In genomic region chrX:132463411-132463810, GRCh38 we compare ENCODE assay signal across 9 cellular contexts. TPM values are rescaled to one million over a fixed set of nuclear protein-coding genes. Genes with fewer than 3 reads are reported as not detected.
DNase-seq lines count a peak whose midpoint lies in the region; ATAC-seq and TF ChIP-seq lines count a peak whose summit lies in the region.
"Had no signal": no experiment of that assay in that cellular context is flagged by ENCODE, and none has a peak within 500 bp of the region (broad histone marks: within the 10 kb centered on the region; RNA-seq: fewer than 3 reads in every experiment).

No MANE protein-coding gene starts in this region.

- H3K27ac ChIP-seq in PC-9 (no peak overlapping the region), esophagus squamous epithelium (no peak overlapping the region), upper lobe of left lung (no peak overlapping the region)

- H3K79me2 ChIP-seq in PC-9 (ENCODE audit: low read depth) = no peaks in the 10 kb centered on the region

- POLR2A ChIA-PET in PC-9 (lab: Charles Lee; ENCODE audit: unreplicated experiment) = interaction anchor here (0.6 to 0.7 kb wide), 2 partner anchors 120 to 1817 kb away, joined by 3 to 6 read pairs; no protein-coding TSS in a partner anchor

- ATAC-seq in upper lobe of left lung (ENCODE audit: low FRiP score in 2 of 2) (no peak), GM18907 (IDR thresholded peaks at IDR 0.05; ENCODE audit: unreplicated experiment) (no peak)

- H3K27me3 ChIP-seq in PC-9 (ENCODE audit: insufficient read depth, low read depth) = no peaks in the 10 kb centered on the region
- no peaks in the 10 kb centered on the region for H3K27me3 ChIP-seq in esophagus squamous epithelium
- H3K27me3 ChIP-seq in upper lobe of left lung = no peaks in the 10 kb centered on the region

- TF ChIP-seq EP300 in upper lobe of left lung (IDR thresholded peaks at IDR 0.05) = no peak

- CTCF ChIA-PET in PC-9 (lab: Charles Lee) = no interaction called here

- no peak overlapping the region for H3K4me3 ChIP-seq in PC-9
- H3K4me3 ChIP-seq in esophagus squamous epithelium = no peak overlapping the region
- no peak overlapping the region for H3K4me3 ChIP-seq in upper lobe of left lung

- H3K4me2 ChIP-seq in PC-9 = no peak overlapping the region

- no peaks in the 10 kb centered on the region for H4K20me1 ChIP-seq in PC-9 (ENCODE audit: insufficient read depth)

- H3K9me3 ChIP-seq in PC-9 (ENCODE audit: insufficient read depth, low read depth) = peaks cover 9% of the 10 kb centered on the region; the same call in 1 of the 2 replicates
- peaks cover 0 to 4% (median 0%) of the 10 kb centered on the region in 3 donors for H3K9me3 ChIP-seq in esophagus squamous epithelium
- peaks cover 0 to 4% (median 0%) of the 10 kb centered on the region in 4 donors for H3K9me3 ChIP-seq in upper lobe of left lung

- TF ChIP-seq CTCF in PC-9 (conservative IDR thresholded peaks at IDR 0.05) = peak; percentile 67
- peak in 4 of 6 experiments; percentile 14 to 56 (median 26) for TF ChIP-seq CTCF in esophagus squamous epithelium (IDR thresholded peaks at IDR 0.05)
- peak; percentile 19 to 61 (median 30) for TF ChIP-seq CTCF in upper lobe of left lung (IDR thresholded peaks at IDR 0.05)

- no peak overlapping the region for H2AFZ ChIP-seq in PC-9

- peaks cover 19% of the 10 kb centered on the region for H3K4me1 ChIP-seq in PC-9 (replicated peaks; ENCODE audit: insufficient read depth)
- H3K4me1 ChIP-seq in esophagus squamous epithelium = peaks cover 0 to 15% (median 0%) of the 10 kb centered on the region in 3 donors
- no peaks in the 10 kb centered on the region for H3K4me1 ChIP-seq in upper lobe of left lung

- BruUV-seq in PC-9 (replicated peaks; lab: Mats Ljungman, UMichigan) = no TSS peak

- H3K36me3 ChIP-seq in PC-9 (ENCODE audit: low read depth) (no peaks in the 10 kb centered on the region), esophagus squamous epithelium (no peaks in the 10 kb centered on the region), upper lobe of left lung (no peaks in the 10 kb centered on the region)

- intact Hi-C loops in PC-9 (cut with micrococcal nuclease; ENCODE audit: unreplicated experiment) (no loop called here), esophagus squamous epithelium (cut with DNase I) (no loop called here)

- H3F3A ChIP-seq in PC-9 (ENCODE audit: insufficient read depth, low read depth) = peaks cover 7% of the 10 kb centered on the region; the same call in 1 of the 2 replicates

- 52 to 70% methylated on average over 6 to 8 of the region's 8 CpGs for WGBS in esophagus squamous epithelium, 2 donors
- WGBS in upper lobe of left lung, 2 donors = 54 to 75% methylated on average over 8 of the region's 8 CpGs

- no peak for TF ChIP-seq POLR2A in esophagus squamous epithelium (IDR thresholded peaks at IDR 0.05)
- TF ChIP-seq POLR2A in upper lobe of left lung (IDR thresholded peaks at IDR 0.05) = no peak

- no peaks in the 10 kb centered on the region for H3K9me2 ChIP-seq in PC-9 (ENCODE audit: insufficient read depth)

- peak; percentile 14 to 18 for DNase-seq in stimulated activated CD4-positive, alpha-beta T cell treated with anti-CD3 and anti-CD28 coated beads, Interleukin-2, amount 100 ng/mL, for 24 hours
- DNase-seq in stimulated activated CD4-positive, alpha-beta T cell treated with anti-CD3 and anti-CD28 coated beads, Interleukin-4, amount 100 ng/mL, for 4 hours = no peak
- DNase-seq in PC-9 = no peak
- DNase-seq in esophagus squamous epithelium (lab: John Stamatoyannopoulos, UW) = no peak
- DNase-seq in upper lobe of left lung = no peak
- no peak for DNase-seq in cerebellar nuclear complex (lab: John Stamatoyannopoulos, UW)
- no peak for DNase-seq in 8988T
- DNase-seq: kidney glomerular epithelial cell had no signal

RNA-seq across cellular contexts. Expression of gene MBNL3, which starts 25.4 kb away (rescaled TPM):
- total RNA-seq in PC-9 (2021) = 24.4 and 36.1 TPM in 2 replicates
- total RNA-seq in esophagus squamous epithelium = 10 to 100 TPM; 18.2 to 24.1 (median 22.1) TPM
- 10 to 100 TPM in 4 of 6 donors, 1 to 10 TPM in 2; 4.1 to 23.3 (median 17.4) TPM for total RNA-seq in upper lobe of left lung

Comparison
In these comparisons a context has a peak if more than half of its experiments do, and no peak if none do; other contexts are left out.
1. DNase-seq: peak in stimulated activated CD4-positive, alpha-beta T cell treated with anti-CD3 and anti-CD28 coated beads, Interleukin-2, amount 100 ng/mL, for 24 hours (2 of 2); none in stimulated activated CD4-positive, alpha-beta T cell treated with anti-CD3 and anti-CD28 coated beads, Interleukin-4, amount 100 ng/mL, for 4 hours (0 of 2), PC-9 (0 of 2), esophagus squamous epithelium (single experiment), upper lobe of left lung (0 of 2), cerebellar nuclear complex (0 of 2) and 8988T (single experiment).
2. Peak in every context shown above with its lines, with median percentiles within 50 percentile points of each other: CTCF ChIP-seq.